ENCODE assay signal across 22 cellular contexts in the genomic region with DNA sequence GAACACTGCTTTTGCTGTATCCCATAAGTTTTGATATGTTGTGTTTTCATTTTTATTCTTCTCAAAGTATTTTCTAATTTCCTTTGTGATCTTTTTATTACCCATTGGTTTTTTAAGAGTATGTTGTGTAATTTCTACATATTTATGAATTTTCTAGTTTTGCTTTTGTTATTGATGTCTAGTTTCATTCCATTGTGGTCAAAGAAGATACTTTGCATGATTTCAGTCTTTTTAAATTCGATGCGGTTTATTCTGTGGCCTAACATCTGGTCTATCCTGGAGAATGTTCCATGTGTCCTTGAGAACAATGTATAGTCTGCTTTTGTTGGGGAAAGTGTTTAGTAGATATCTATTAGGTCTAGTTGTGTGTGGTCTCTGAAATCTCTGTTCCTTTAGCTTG. TPM values are rescaled to one million over a fixed set of nuclear protein-coding genes. Genes with fewer than 3 reads are reported as not detected.
DNase-seq lines count a peak whose midpoint lies in the region; ATAC-seq, FAIRE-seq and TF ChIP-seq lines count a peak whose summit lies in the region.
"Had no signal": no experiment of that assay in that cellular context is flagged by ENCODE, and none has a peak within 500 bp of the region (broad histone marks: within the 10 kb centered on the region; RNA-seq: fewer than 3 reads in every experiment).

No MANE protein-coding gene starts in this region.

- no peak for DNase-seq in A549 (ENCODE audit: low read depth in 1 of 2, low spot score in 1 of 2)
- peak; percentile 3 for DNase-seq in RPMI7951 (ENCODE audit: low read depth)
- no peak for DNase-seq in endodermal cell
- no peak for DNase-seq in Caco-2
- DNase-seq in cerebellar nuclear complex (lab: John Stamatoyannopoulos, UW), result no peak
- DNase-seq in activated T-cell treated with anti-CD3 and anti-CD28 coated beads, Interleukin-2, amount 50 U/mL, for 72 hours, result no peak
- DNase-seq: 8988T; BE2C; DMS79; NCI-H1092; NCI-H1436; NCI-H1930; NCI-H2227 treated with DMSO at 0.1 percent for 48 hours; NCI-H510A; NK-92 treated with Interleukin-12 subunit alpha and Interleukin-12 subunit beta, amount 100 ng/mL, for 24 hours; SJCRH30; T-cell had no signal

- H3K4me3 Mint-ChIP-seq in endodermal cell, result no peak overlapping the region
- H3K4me3 Mint-ChIP-seq in Caco-2 (ENCODE audit: unreplicated experiment), result no peak overlapping the region
- H3K4me3 Mint-ChIP-seq in activated T-cell treated with anti-CD3 and anti-CD28 coated beads, Interleukin-2, amount 50 U/mL, for 72 hours, result no peak overlapping the region
- H3K4me3 Mint-ChIP-seq: T-cell had no signal

- WGBS in A549 (ENCODE audit: missing lambda C conversion rate), result 54% methylated on average over 2 of the region's 2 CpGs
- 81 to 100% methylated on average over 2 of the region's 2 CpGs for WGBS in endodermal cell (ENCODE audit: insufficient coverage in 1 of 2, insufficient read length in 1 of 2), 2 experiments

- H3K9me3 ChIP-seq in A549, result no peaks in the 10 kb centered on the region
- peaks cover 4% of the 10 kb centered on the region for H3K9me3 ChIP-seq in endodermal cell (ENCODE audit: control insufficient read depth, low read length)
- H3K9me3 ChIP-seq in Caco-2, result no peaks in the 10 kb centered on the region
- H3K9me3 ChIP-seq: BE2C, SJCRH30 had no signal

- ATAC-seq in A549 (no peak), GM18517 (IDR thresholded peaks at IDR 0.05; ENCODE audit: unreplicated experiment) (peak; percentile 73), HG02981 (IDR thresholded peaks at IDR 0.05; ENCODE audit: unreplicated experiment) (no peak)
- no peak for ATAC-seq in activated T-cell treated with anti-CD3 and anti-CD28 coated beads, Interleukin-2, amount 50 U/mL, for 72 hours (replicated peaks in 1 of 2)
- ATAC-seq: Panc1, T-cell had no signal

- intact Hi-C loops in Caco-2 (cut with micrococcal nuclease; ENCODE audit: unreplicated experiment), result no loop called here

- H3K27me3 ChIP-seq in endodermal cell (ENCODE audit: control insufficient read depth, insufficient read depth, low read length, poor library complexity, severe bottlenecking), result no peaks in the 10 kb centered on the region
- H3K27me3 ChIP-seq in Caco-2 (replicated peaks; ENCODE audit: control insufficient read depth, insufficient read depth, low read length), result no peaks in the 10 kb centered on the region
- H3K27me3 ChIP-seq: BE2C, SJCRH30 had no signal

- TF ChIP-seq CTCF in A549 (IDR thresholded peaks at IDR 0.05) (no peak), endodermal cell (conservative IDR thresholded peaks at IDR 0.05) (no peak), Caco-2 (IDR thresholded peaks at IDR 0.05; ENCODE audit: insufficient read depth in 1 of 2, low read depth in 1 of 2, low read length in 1 of 2, severe bottlenecking in 1 of 2, unreplicated experiment in 1 of 2) (no peak)

- H3K27ac Mint-ChIP-seq in endodermal cell (peak overlapping the region; percentile 80), Caco-2 (ENCODE audit: unreplicated experiment) (no peak overlapping the region)
- no peak overlapping the region for H3K27ac Mint-ChIP-seq in activated T-cell treated with anti-CD3 and anti-CD28 coated beads, Interleukin-2, amount 50 U/mL, for 72 hours
- H3K27ac Mint-ChIP-seq: T-cell had no signal

- H3K27ac ChIP-seq in A549 (no peak overlapping the region), endodermal cell (ENCODE audit: low read depth, low read length) (no peak overlapping the region)
- H3K27ac ChIP-seq: SJCRH30 had no signal

- H3K36me3 Mint-ChIP-seq in endodermal cell (ENCODE audit: low read depth), result no peaks in the 10 kb centered on the region
- H3K36me3 Mint-ChIP-seq in Caco-2 (ENCODE audit: insufficient read depth, unreplicated experiment), result no peaks in the 10 kb centered on the region
- H3K36me3 Mint-ChIP-seq in activated T-cell treated with anti-CD3 and anti-CD28 coated beads, Interleukin-2, amount 50 U/mL, for 72 hours (ENCODE audit: insufficient read depth in 2 of 2), result no peaks in the 10 kb centered on the region
- H3K36me3 Mint-ChIP-seq: T-cell had no signal

- no peak for TF ChIP-seq RAD21 in A549 (conservative IDR thresholded peaks at IDR 0.05 in 1 of 2, IDR thresholded peaks at IDR 0.05 in 1 of 2)

- TF ChIP-seq EP300 in A549 (IDR thresholded peaks at IDR 0.05), result no peak

- no TSS peak for BruUV-seq in Caco-2 (replicated peaks; lab: Mats Ljungman, UMichigan)

- no peak overlapping the region for H3K4me3 ChIP-seq in A549
- H3K4me3 ChIP-seq in endodermal cell (ENCODE audit: low read length), result no peak overlapping the region
- H3K4me3 ChIP-seq in Caco-2 (ENCODE audit: low read depth, low read length), result no peak overlapping the region
- H3K4me3 ChIP-seq: SJCRH30 had no signal

- CTCF ChIA-PET in A549 (lab: Yijun Ruan, JAX), result no interaction called here
- CTCF ChIA-PET in Caco-2 (lab: Charles Lee), result no interaction called here

- H3K4me2 ChIP-seq in A549, result 0 out of 3 replicates have a peak overlapping the region, but pooled peaks have one; percentile 12

- H3K4me1 Mint-ChIP-seq in endodermal cell (peaks cover 18% of the 10 kb centered on the region), Caco-2 (ENCODE audit: low read depth, unreplicated experiment) (no peaks in the 10 kb centered on the region)
- no peaks in the 10 kb centered on the region for H3K4me1 Mint-ChIP-seq in activated T-cell treated with anti-CD3 and anti-CD28 coated beads, Interleukin-2, amount 50 U/mL, for 72 hours (ENCODE audit: low read depth)
- H3K4me1 Mint-ChIP-seq: T-cell had no signal

- no peak for TF ChIP-seq POLR2A in A549 (IDR thresholded peaks at IDR 0.05; ENCODE audit: low read length)

- H3K9me3 Mint-ChIP-seq in endodermal cell, result peaks cover 62% of the 10 kb centered on the region
- H3K9me3 Mint-ChIP-seq in Caco-2 (ENCODE audit: unreplicated experiment), result peaks cover 9% of the 10 kb centered on the region
- peaks cover 0 to 3% of the 10 kb centered on the region in 2 donors for H3K9me3 Mint-ChIP-seq in activated T-cell treated with anti-CD3 and anti-CD28 coated beads, Interleukin-2, amount 50 U/mL, for 72 hours

- peaks cover 5% of the 10 kb centered on the region; the same call in 2 of the 3 replicates for H3K4me1 ChIP-seq in A549
- peaks cover 1% of the 10 kb centered on the region for H3K4me1 ChIP-seq in endodermal cell (ENCODE audit: control insufficient read depth, insufficient read depth, low read length)
- no peaks in the 10 kb centered on the region for H3K4me1 ChIP-seq in Caco-2
- H3K4me1 ChIP-seq: BE2C, SJCRH30 had no signal

- POLR2A ChIA-PET in A549 (lab: Yijun Ruan, JAX), result no interaction called here
- POLR2A ChIA-PET in Caco-2 (lab: Charles Lee), result no interaction called here

- H3K27me3 Mint-ChIP-seq in endodermal cell (ENCODE audit: insufficient read depth) (no peaks in the 10 kb centered on the region), Caco-2 (ENCODE audit: insufficient read depth, unreplicated experiment) (no peaks in the 10 kb centered on the region)
- no peaks in the 10 kb centered on the region for H3K27me3 Mint-ChIP-seq in activated T-cell treated with anti-CD3 and anti-CD28 coated beads, Interleukin-2, amount 50 U/mL, for 72 hours (ENCODE audit: low read depth)

- H3K9ac ChIP-seq in endodermal cell (ENCODE audit: extremely low read depth, low read length, poor library complexity, severe bottlenecking), result no peak overlapping the region

- no peaks in the 10 kb centered on the region for H3K36me3 ChIP-seq in endodermal cell (ENCODE audit: control insufficient read depth, insufficient read depth, low read length)
- H3K36me3 ChIP-seq in Caco-2 (ENCODE audit: control insufficient read depth, insufficient read depth, low read length), result no peaks in the 10 kb centered on the region
- H3K36me3 ChIP-seq: BE2C, SJCRH30 had no signal

- no peak for FAIRE-seq in A549 (lab: Jason Lieb, UNC)
- FAIRE-seq: H54 had no signal

TF ChIP-seq in A549, 52 proteins besides CTCF, POLR2A, EP300 and RAD21:
- TF ChIP-seq EHF (CRISPR knock-in tag; IDR thresholded peaks at IDR 0.05) (no peak), CHD2 (IDR thresholded peaks at IDR 0.05; ENCODE audit: low read length, partially characterized antibody) (no peak), ELK1 (IDR thresholded peaks at IDR 0.05; ENCODE audit: low read depth, low read length) (no peak), HOXA7 (CRISPR knock-in tag; IDR thresholded peaks at IDR 0.05) (no peak), MAZ (IDR thresholded peaks at IDR 0.05; ENCODE audit: borderline replicate concordance, low read depth, low read length) (no peak), RNF2 (IDR thresholded peaks at IDR 0.05; ENCODE audit: borderline replicate concordance, low read depth) (no peak), FOSB (CRISPR knock-in tag; IDR thresholded peaks at IDR 0.05) (no peak), SMC3 (IDR thresholded peaks at IDR 0.05) (no peak), HDAC2 (IDR thresholded peaks at IDR 0.05) (no peak), SREBF2 (IDR thresholded peaks at IDR 0.05) (no peak), CBX2 (IDR thresholded peaks at IDR 0.05; ENCODE audit: borderline replicate concordance, low read depth) (no peak), ZNF302 (CRISPR knock-in tag; IDR thresholded peaks at IDR 0.05) (no peak), TFCP2L1 (CRISPR knock-in tag; IDR thresholded peaks at IDR 0.05) (no peak), CBX8 (IDR thresholded peaks at IDR 0.05) (no peak), NPAS2 (CRISPR knock-in tag; IDR thresholded peaks at IDR 0.05; ENCODE audit: borderline replicate concordance) (no peak)
TF ChIP-seq in A549: peak in this region for 0.

RNA-seq across cellular contexts. Expression of gene PPEF1, which starts 46.2 kb away (rescaled TPM):
- polyA plus RNA-seq in A549 (2011; rRNA removed) (1.9 and 2.0 TPM in 2 replicates), A549 (2017; fragmentation: RNase III; extraction: RNeasy Plus Mini Kit Qiagen cat#74134 plus additional on column Dnase treatment) (1.0 to 1.1 TPM (median 1.0 TPM) in 3 replicates)
- polyA plus RNA-seq in A549 (2012; cell fraction: cytosol; rRNA removed), result 0.21 and 0.29 TPM in 2 replicates
- 0.11 and 0.18 TPM in 2 replicates for polyA plus RNA-seq in A549 (2012; cell fraction: nucleus; rRNA removed)
- 3.0 and 3.9 TPM in 2 replicates for polyA minus RNA-seq in A549 (2011; rRNA and poly(A)+ RNA removed)
- 0.29 TPM in 1 of 2 replicates, not detected in the other for total RNA-seq in RPMI7951 (2014; rRNA removed; shearing (Covaris generic))
- total RNA-seq in endodermal cell (1 to 10 TPM in 1 of 2 donors, under 1 TPM in 1; 0.81 to 4.4 TPM), Caco-2 (2022) (0.54 and 1.5 TPM in 2 replicates)
- polyA plus RNA-seq in endodermal cell (2013, experiment 1 of 2), result 0.78 TPM
- 1.4 TPM for polyA plus RNA-seq in endodermal cell (2013, experiment 2 of 2)
- total RNA-seq in activated T-cell treated with anti-CD3 and anti-CD28 coated beads, Interleukin-2, amount 50 U/mL, for 72 hours, result under 1 TPM; 0.74 to 0.97 TPM
- polyA plus RNA-seq: AG04450 had no signal
